In the genomic region with DNA sequence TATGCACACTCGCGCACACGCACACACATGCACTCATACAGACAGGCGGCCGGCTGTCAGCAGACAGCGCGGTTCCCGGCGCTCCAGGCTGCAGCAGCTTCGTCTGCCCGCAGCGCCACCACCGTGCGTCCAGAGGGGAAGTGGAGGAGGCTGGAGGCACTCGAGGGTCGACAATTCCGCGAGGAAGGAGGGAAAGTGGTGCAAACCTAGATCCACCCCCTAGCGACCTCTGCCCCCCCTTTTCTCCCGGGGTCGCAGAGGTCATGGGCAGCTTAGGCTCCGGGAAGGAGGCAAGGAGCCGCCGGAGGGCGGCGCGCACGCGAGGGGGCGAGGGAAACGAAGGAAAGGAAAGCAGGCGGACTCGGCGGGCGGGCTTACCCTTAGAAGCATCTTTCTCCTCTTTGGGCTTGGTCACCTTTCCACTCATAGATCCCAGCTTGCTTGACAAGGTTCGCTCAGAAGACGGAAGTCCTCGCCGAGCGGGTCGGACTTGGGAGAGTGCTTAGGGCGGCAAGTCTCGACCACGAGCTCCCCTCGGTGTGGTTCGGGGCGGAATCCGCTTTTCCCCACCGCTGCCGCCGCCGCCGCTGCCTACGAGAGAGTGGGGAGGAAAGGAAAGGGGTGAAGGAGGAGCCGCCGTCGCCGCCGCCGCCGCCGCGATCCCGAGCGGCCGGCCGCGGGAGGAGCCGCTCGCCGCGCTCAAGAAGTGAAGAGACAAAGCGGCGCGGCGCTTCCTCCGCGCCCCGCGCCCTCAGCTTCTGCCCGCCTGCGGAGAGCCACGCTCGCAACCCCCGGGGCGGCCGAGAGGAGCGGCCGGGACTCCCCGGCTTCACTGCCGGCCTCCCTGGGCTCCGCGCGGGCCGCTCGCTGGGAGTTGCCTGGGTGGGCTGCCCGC, we compare ENCODE assay signal across 8 cellular contexts.
DNase-seq lines count a peak whose midpoint lies in the region; ATAC-seq and TF ChIP-seq lines count a peak whose summit lies in the region.

No MANE protein-coding gene starts in this region.

- H3K4me3 ChIP-seq in body of pancreas (peak overlapping the region in 1 of 2 donors; percentile 22), right lobe of liver (peak overlapping the region; percentile 31 to 48 (median 44)), tibial artery (peak overlapping the region; percentile 46 to 55), BE2C (ENCODE audit: low read depth, low read length) (no peak overlapping the region)

- H3K36me3 ChIP-seq in body of pancreas (replicated peaks in 1 of 2; ENCODE audit: insufficient read depth in 1 of 2, low read depth in 2 of 2) (no peaks in the 10 kb centered on the region), right lobe of liver (no peaks in the 10 kb centered on the region), tibial artery (no peaks in the 10 kb centered on the region), BE2C (no peaks in the 10 kb centered on the region)

- no peaks in the 10 kb centered on the region for H3K36me3 Mint-ChIP-seq in activated naive CD4-positive, alpha-beta T cell treated with anti-CD3 and anti-CD28 coated beads for 36 hours (ENCODE audit: low read depth)

- H3K4me1 ChIP-seq in body of pancreas, result no peaks in the 10 kb centered on the region
- no peaks in the 10 kb centered on the region for H3K4me1 ChIP-seq in right lobe of liver
- peaks cover 0 to 15% (median 2%) of the 10 kb centered on the region in 4 donors for H3K4me1 ChIP-seq in tibial artery
- H3K4me1 ChIP-seq in BE2C, result no peaks in the 10 kb centered on the region

- no peaks in the 10 kb centered on the region for H3K9me3 ChIP-seq in body of pancreas
- H3K9me3 ChIP-seq in right lobe of liver, result no peaks in the 10 kb centered on the region
- peaks cover 0 to 5% (median 0%) of the 10 kb centered on the region in 3 donors for H3K9me3 ChIP-seq in tibial artery
- no peaks in the 10 kb centered on the region for H3K9me3 ChIP-seq in BE2C

- ATAC-seq in body of pancreas (peak; percentile 41), right lobe of liver (peak; percentile 43 to 60 (median 52)), GM19035 (IDR thresholded peaks at IDR 0.05; ENCODE audit: unreplicated experiment) (no peak)

- no peaks in the 10 kb centered on the region for H3K27me3 ChIP-seq in body of pancreas
- peaks cover 0 to 5% of the 10 kb centered on the region in 2 donors for H3K27me3 ChIP-seq in right lobe of liver
- H3K27me3 ChIP-seq in tibial artery, result peaks cover 0 to 18% of the 10 kb centered on the region in 2 donors
- peaks cover 17% of the 10 kb centered on the region for H3K27me3 ChIP-seq in BE2C

- CTCF ChIA-PET in activated naive CD4-positive, alpha-beta T cell treated with anti-CD3 and anti-CD28 coated beads for 36 hours (lab: Charles Lee), result interaction anchor here (0.7 kb wide), 1 partner anchor 194 kb away, joined by 3 read pairs; no protein-coding TSS in a partner anchor

- peak overlapping the region; percentile 34 for H3K4me3 Mint-ChIP-seq in activated naive CD4-positive, alpha-beta T cell treated with anti-CD3 and anti-CD28 coated beads for 36 hours

- H3K4me1 Mint-ChIP-seq in activated naive CD4-positive, alpha-beta T cell treated with anti-CD3 and anti-CD28 coated beads for 36 hours (ENCODE audit: low read depth), result peaks cover 2% of the 10 kb centered on the region

- no peaks in the 10 kb centered on the region for H3K9me3 Mint-ChIP-seq in activated naive CD4-positive, alpha-beta T cell treated with anti-CD3 and anti-CD28 coated beads for 36 hours

- TF ChIP-seq POLR2A in body of pancreas (IDR thresholded peaks at IDR 0.05), result peak in 1 of 3 donors; percentile 24
- no peak for TF ChIP-seq POLR2A in right lobe of liver (IDR thresholded peaks at IDR 0.05)

- peaks cover 38% of the 10 kb centered on the region for H3K27me3 Mint-ChIP-seq in activated naive CD4-positive, alpha-beta T cell treated with anti-CD3 and anti-CD28 coated beads for 36 hours (ENCODE audit: low read depth)

- H3K27ac ChIP-seq in body of pancreas (no peak overlapping the region), right lobe of liver (no peak overlapping the region), tibial artery (no peak overlapping the region)

- 0 to 1% methylated on average over 32 to 90 of the region's 97 CpGs for WGBS in body of pancreas, 2 donors
- WGBS in right lobe of liver (ENCODE audit: insufficient coverage, low coverage, low lambda C conversion rate, missing lambda C conversion rate), result 34% methylated on average over 31 of the region's 97 CpGs

- no peak overlapping the region for H3K27ac Mint-ChIP-seq in activated naive CD4-positive, alpha-beta T cell treated with anti-CD3 and anti-CD28 coated beads for 36 hours

- intact Hi-C loops in activated naive CD4-positive, alpha-beta T cell treated with anti-CD3 and anti-CD28 coated beads for 36 hours (cut with micrococcal nuclease), result no loop called here
- intact Hi-C loops in body of pancreas (cut with DNase I) (no loop called here), right lobe of liver (cut with DNase I) (no loop called here), tibial artery (cut with DNase I; ENCODE audit: low total_unique reads) (no loop called here)

- no peak for DNase-seq in activated naive CD4-positive, alpha-beta T cell treated with anti-CD3 and anti-CD28 coated beads for 36 hours
- no peak for DNase-seq in activated naive CD4-positive, alpha-beta T cell treated with Interleukin-2 at 50 U/mL for 16 hours
- DNase-seq in body of pancreas, result peak in 3 of 4 donors; percentile 13 to 20 (median 20)
- DNase-seq in right lobe of liver, result peak in 2 of 3 donors; percentile 29 to 57
- no peak for DNase-seq in tibial artery
- DNase-seq in BE2C, result no peak
- no peak for DNase-seq in H4 (ENCODE audit: low spot score)

- no peak for TF ChIP-seq CTCF in body of pancreas (IDR thresholded peaks at IDR 0.05)
- no peak for TF ChIP-seq CTCF in right lobe of liver (IDR thresholded peaks at IDR 0.05)
- no peak for TF ChIP-seq CTCF in tibial artery (IDR thresholded peaks at IDR 0.05)
- no peak for TF ChIP-seq CTCF in BE2C (IDR thresholded peaks at IDR 0.05; ENCODE audit: low read depth, low read length)

Comparison
In these comparisons a context has a peak if more than half of its experiments do, and no peak if none do; other contexts are left out.
1. DNase-seq: peak in body of pancreas (3 of 4) and right lobe of liver (2 of 3); none in activated naive CD4-positive, alpha-beta T cell treated with anti-CD3 and anti-CD28 coated beads for 36 hours (single experiment), activated naive CD4-positive, alpha-beta T cell treated with Interleukin-2 at 50 U/mL for 16 hours (single experiment), tibial artery (0 of 2), BE2C (single experiment) and H4 (single experiment).